Comparison of ENCODE assay signal across 8 cellular contexts in genomic region chr5:140302786-140303639, GRCh38. TPM values are rescaled to one million over a fixed set of nuclear protein-coding genes. Genes with fewer than 3 reads are reported as not detected.
DNase-seq lines count a peak whose midpoint lies in the region; ATAC-seq and TF ChIP-seq lines count a peak whose summit lies in the region.

Gene PFDN1 (minus strand): TSS chr5:140303101. CDS start chr5:140303073, 28 bp downstream.

- H3K9ac ChIP-seq in IMR-90 (ENCODE audit: low read depth, low read length) = peak within 1 kb of the TSS; percentile 96

- H3K36me3 ChIP-seq in IMR-90 (ENCODE audit: control insufficient read depth, insufficient read depth, low read length) = peaks cover 2% of the 10 kb centered on the region; the same call in 1 of the 2 replicates

- H4K8ac ChIP-seq in IMR-90 (ENCODE audit: low read depth in 2 of 2, low read length in 2 of 2) = peak within 1 kb of the TSS; percentile 84 to 99

- H4K20me1 ChIP-seq in IMR-90 (ENCODE audit: insufficient read depth, low read length) = no peaks in the 10 kb centered on the region

- H2BK20ac ChIP-seq in IMR-90 (ENCODE audit: low read depth, low read length) = peak within 1 kb of the TSS; percentile 87

- H2AK9ac ChIP-seq in IMR-90 (replicated peaks; ENCODE audit: low read depth, low read length, poor library complexity) = peak within 1 kb of the TSS; percentile 42

- H2BK5ac ChIP-seq in IMR-90 (ENCODE audit: low read depth, low read length, poor library complexity, severe bottlenecking) = peak within 1 kb of the TSS; percentile 87

- TF ChIP-seq RAD21 in IMR-90 (IDR thresholded peaks at IDR 0.05; ENCODE audit: low read length) = no peak

- peak within 1 kb of the TSS; percentile 90 for H3K27ac ChIP-seq in IMR-90 (ENCODE audit: insufficient read depth, low read length)

- peak within 1 kb of the TSS; percentile 81 for H3K4me3 ChIP-seq in IMR-90 (ENCODE audit: insufficient read depth, low read depth, low read length)
- peak within 1 kb of the TSS; percentile 68 for H3K4me3 ChIP-seq in epithelial cell of esophagus (ENCODE audit: low read length)
- peak within 1 kb of the TSS; percentile 90 for H3K4me3 ChIP-seq in mononuclear cell (ENCODE audit: low read length)

- H3K79me1 ChIP-seq in IMR-90 (ENCODE audit: low read depth in 1 of 2, low read length in 2 of 2) = peaks cover 4 to 28% of the 10 kb centered on the region in 2 experiments

- H3K14ac ChIP-seq in IMR-90 (replicated peaks; ENCODE audit: low read depth, low read length) = peak within 1 kb of the TSS; percentile 100

- BruUV-seq in IMR-90 (replicated peaks; lab: Mats Ljungman, UMichigan) = no TSS peak

- in situ Hi-C loops in IMR-90 (cut with MboI; ENCODE audit: low sequenced_read_pairs) = no loop called here

- peaks cover 7% of the 10 kb centered on the region for H3K9me1 ChIP-seq in IMR-90 (ENCODE audit: insufficient read depth, low read length)

- CTCF ChIA-PET in IMR-90 (lab: Yijun Ruan, JAX) = interaction anchor here (1.1 to 2.1 kb wide), 3 partner anchors 43 to 59 kb away, joined by 4 to 6 read pairs (median 4); partner anchors contain the start of gene HBEGF

- H2AK5ac ChIP-seq in IMR-90 (ENCODE audit: low read depth, low read length) = peak within 1 kb of the TSS; percentile 78

- dilution Hi-C loops in IMR-90 (cut with HindIII; ENCODE audit: low sequenced_read_pairs, unreplicated experiment) = no loop called here

- DNase-seq in D341Med (ENCODE audit: low spot score) (peak; percentile 97), IMR-90 (peak; percentile 94), OCI-M1 (lab: John Stamatoyannopoulos, UW) (peak; percentile 96), activated T-cell treated with anti-CD3 and anti-CD28 coated beads for 24 hours (ENCODE audit: low read depth) (peak; percentile 87), epithelial cell of esophagus (ENCODE audit: low read depth) (peak; percentile 95)
- peak; percentile 76 to 84 for DNase-seq in stimulated activated CD8-positive, alpha-beta memory T cell treated with anti-CD3 and anti-CD28 coated beads, Interleukin-4, amount 100 ng/mL, for 1 hour (ENCODE audit: low read depth in 2 of 2, low spot score in 1 of 2)

- peak within 1 kb of the TSS; percentile 99 for H3K4ac ChIP-seq in IMR-90 (ENCODE audit: low read depth, low read length)

- H4K5ac ChIP-seq in IMR-90 (ENCODE audit: low read depth, low read length) = peak within 1 kb of the TSS; percentile 98

- 2% methylated on average over 9 of the region's 30 CpGs; no CpG with 5 or more reads in 1 of the 2 experiments for whole genome bisulfite sequencing in IMR-90 (ENCODE audit: extremely low coverage in 2 of 2, insufficient read length in 1 of 2), 2 experiments

- H3K18ac ChIP-seq in IMR-90 (ENCODE audit: low read depth, low read length) = peak within 1 kb of the TSS; percentile 84

- peak within 1 kb of the TSS; percentile 98; the same call in 2 of the 3 replicates for H2BK15ac ChIP-seq in IMR-90 (ENCODE audit: low read depth, low read length)

- POLR2A ChIA-PET in IMR-90 (lab: Charles Lee; ENCODE audit: unreplicated experiment) = interaction anchor here (0.5 to 1.4 kb wide), 3 partner anchors 20 to 37 kb away, joined by 3 to 13 read pairs (median 6); no protein-coding TSS in a partner anchor

- intact Hi-C loops in IMR-90 (cut with micrococcal nuclease) = no loop called here

- H3K4me1 ChIP-seq in IMR-90 (ENCODE audit: control insufficient read depth, insufficient read depth, low read length) (peaks cover 5% of the 10 kb centered on the region), mononuclear cell (ENCODE audit: insufficient read depth, low read length) (peaks cover 21% of the 10 kb centered on the region)

- no peak for TF ChIP-seq CTCF in IMR-90 (conservative IDR thresholded peaks at IDR 0.05; ENCODE audit: low read depth, low read length)
- TF ChIP-seq CTCF in epithelial cell of esophagus (IDR thresholded peaks at IDR 0.05; ENCODE audit: insufficient read depth, low read depth, low read length, missing control alignments) = no peak

- H3K23ac ChIP-seq in IMR-90 (ENCODE audit: low read depth, low read length) = peak within 1 kb of the TSS; percentile 99

- ATAC-seq in GM21515 (IDR thresholded peaks at IDR 0.05; ENCODE audit: unreplicated experiment) = peak; percentile 96
- peak; percentile 98 for ATAC-seq in IMR-90 (ENCODE audit: low read depth)

- H2BK120ac ChIP-seq in IMR-90 (ENCODE audit: low read depth, low read length) = peak within 1 kb of the TSS; percentile 96

- H4K91ac ChIP-seq in IMR-90 (ENCODE audit: insufficient read depth, low read depth, low read length) = peak within 1 kb of the TSS; percentile 98

- TF ChIP-seq POLR2A in IMR-90 (IDR thresholded peaks at IDR 0.05; ENCODE audit: low read depth, low read length) = peak; percentile 73; the same call in 1 of the 2 replicates

- H3K4me2 ChIP-seq in IMR-90 (ENCODE audit: low read depth, low read length) = peak within 1 kb of the TSS; percentile 94

- H3K27me3 ChIP-seq in IMR-90 (ENCODE audit: control insufficient read depth, insufficient read depth, low read length) = no peaks in the 10 kb centered on the region
- no peaks in the 10 kb centered on the region for H3K27me3 ChIP-seq in mononuclear cell (ENCODE audit: insufficient read depth, low read length)

- no peaks in the 10 kb centered on the region for H3K9me3 ChIP-seq in IMR-90 (ENCODE audit: control insufficient read depth, insufficient read depth, low read length)
- H3K9me3 ChIP-seq in mononuclear cell (ENCODE audit: low read depth, low read length) = no peaks in the 10 kb centered on the region

- peak within 1 kb of the TSS; percentile 91 for H3K56ac ChIP-seq in IMR-90 (ENCODE audit: extremely low read depth, insufficient read depth, low read length)

- H2AFZ ChIP-seq in IMR-90 (replicated peaks; ENCODE audit: low read length, poor library complexity) = peak within 1 kb of the TSS; percentile 97

TF ChIP-seq in IMR-90, 13 proteins besides CTCF, POLR2A, EP300 and RAD21:
- TF ChIP-seq NFE2L2 (IDR thresholded peaks at IDR 0.05; ENCODE audit: low read depth, low read length) (no peak), MXI1 (IDR thresholded peaks at IDR 0.05; ENCODE audit: borderline replicate concordance, low read depth, low read length) (no peak), MAFK (IDR thresholded peaks at IDR 0.05; ENCODE audit: low read depth, low read length) (no peak), CHD1 (IDR thresholded peaks at IDR 0.05; ENCODE audit: low read depth, low read length) (no peak), SMC3 (IDR thresholded peaks at IDR 0.05; ENCODE audit: low read depth, low read length) (no peak), RFX5 (IDR thresholded peaks at IDR 0.05; ENCODE audit: low read depth, low read length) (no peak), RCOR1 (IDR thresholded peaks at IDR 0.05; ENCODE audit: insufficient replicate concordance, low read length) (no peak), FOS (IDR thresholded peaks at IDR 0.05; ENCODE audit: low read depth, low read length) (no peak), CEBPB (IDR thresholded peaks at IDR 0.05; ENCODE audit: low read depth, low read length) (no peak), ELK1 (IDR thresholded peaks at IDR 0.05; ENCODE audit: borderline replicate concordance, low read depth, low read length) (no peak), BHLHE40 (IDR thresholded peaks at IDR 0.05; ENCODE audit: low read depth, low read length) (no peak), USF2 (IDR thresholded peaks at IDR 0.05; ENCODE audit: low read depth, low read length) (no peak), MAZ (IDR thresholded peaks at IDR 0.05; ENCODE audit: borderline replicate concordance, low read depth, low read length) (no peak; the same call in 1 of the 2 replicates)

RNA-seq across cellular contexts. Expression of gene PFDN1, which starts in this region (rescaled TPM):
- total RNA-seq in IMR-90 (2012; rRNA removed) = 92.8 and 98.8 TPM in 2 replicates
- 134 and 140 TPM in 2 replicates for polyA plus RNA-seq in IMR-90 (2012; rRNA removed)
- 85.4 and 108 TPM in 2 replicates for polyA plus RNA-seq in IMR-90 (2012; cell fraction: cytosol; rRNA removed)
- polyA plus RNA-seq in IMR-90 (2012; cell fraction: nucleus; rRNA removed; ENCODE audit: low replicate concordance) = 39.7 and 45.7 TPM in 2 replicates
- total RNA-seq in mononuclear cell = 68.2 TPM

Comparison
In these comparisons a context has a peak if more than half of its experiments do, and no peak if none do; other contexts are left out.
1. Peak in every context shown above with its lines: DNase-seq, ATAC-seq, H3K4me3 ChIP-seq and H3K27ac ChIP-seq.